Comparison of ENCODE assay signal across 25 cellular contexts in genomic region chr9:87140605-87141109, GRCh38.
DNase-seq lines count a peak whose midpoint lies in the region.
"Had no signal": no experiment of that assay in that cellular context is flagged by ENCODE, and none has a peak within 500 bp of the region (broad histone marks: within the 10 kb centered on the region; RNA-seq: fewer than 3 reads in every experiment).

No MANE protein-coding gene starts in this region.

- in situ Hi-C loops in KBM-7 (cut with MboI; ENCODE audit: low pct_unique_long_range_greater_than_20kb, low sequenced_read_pairs) = no loop called here

- peak; percentile 14 for DNase-seq in HPDE6-E6E7 (ENCODE audit: extremely low spot score)
- peak; percentile 18 for DNase-seq in SK-N-MC (ENCODE audit: low read depth, low spot score)
- DNase-seq in foreskin melanocyte = peak; percentile 63
- peak; percentile 71 for DNase-seq in skeletal muscle cell (ENCODE audit: low read depth)
- no peak for DNase-seq in KBM-7
- no peak for DNase-seq in EL
- no peak for DNase-seq in activated CD4-positive, CD25-positive, alpha-beta regulatory T cell (lab: John Stamatoyannopoulos, UW)
- no peak for DNase-seq in NOMO-1 treated with DMSO at 0.1 percent for 48 hours (lab: John Stamatoyannopoulos, UW; ENCODE audit: unreplicated experiment)
- DNase-seq: activated T-cell treated with anti-CD3 and anti-CD28 coated beads, Interleukin-2, amount 50 U/mL, for 4 hours; adrenal gland; C1 segment of cervical spinal cord; Caco-2; DND-41; glutamatergic neuron; H7; kidney glomerular epithelial cell; NCI-H2029 treated with DMSO at 0.1 percent for 48 hours; SHP77 treated with DMSO at 0.1 percent for 48 hours; stimulated activated CD4-positive, alpha-beta T cell treated with anti-CD3 and anti-CD28 coated beads, Interleukin-12 subunit alpha, Interleukin-12 subunit beta, amount 100 ng/mL, for 4 hours; stimulated activated CD4-positive, alpha-beta T cell treated with anti-CD3 and anti-CD28 coated beads, Interleukin-4, amount 100 ng/mL, for 24 hours; stimulated activated naive CD8-positive, alpha-beta T cell treated with anti-CD3 and anti-CD28 coated beads, Interleukin-15, amount 100 ng/mL, for 72 hours; tibial artery had no signal

- H3K9ac ChIP-seq in SK-N-MC (ENCODE audit: insufficient read length) = no peak overlapping the region

- no peaks in the 10 kb centered on the region for H3K9me3 ChIP-seq in SK-N-MC (ENCODE audit: low read depth, low read length)
- H3K9me3 ChIP-seq: adrenal gland, breast epithelium, Caco-2, tibial artery had no signal

- no peak overlapping the region for H3K4me3 ChIP-seq in SK-N-MC
- no peak overlapping the region for H3K4me3 ChIP-seq in skeletal muscle cell (ENCODE audit: low read depth, low read length)
- H3K4me3 ChIP-seq: adrenal gland, breast epithelium, coronary artery, tibial artery had no signal

- H3K36me3 ChIP-seq in SK-N-MC (ENCODE audit: insufficient read depth, low read length) = no peaks in the 10 kb centered on the region
- H3K36me3 ChIP-seq: adrenal gland, breast epithelium, tibial artery had no signal

- no peak overlapping the region for H3K27ac ChIP-seq in SK-N-MC
- H3K27ac ChIP-seq: adrenal gland, breast epithelium, coronary artery, HL-60, tibial artery had no signal

Comparison
In these comparisons a context has a peak if more than half of its experiments do, and no peak if none do; other contexts are left out.
1. DNase-seq: peak in HPDE6-E6E7 (single experiment), SK-N-MC (single experiment), foreskin melanocyte (single experiment) and skeletal muscle cell (single experiment); none in KBM-7 (single experiment), EL (single experiment), activated CD4-positive, CD25-positive, alpha-beta regulatory T cell (0 of 4) and NOMO-1 treated with DMSO at 0.1 percent for 48 hours (single experiment).